ENCODE assay signal across 27 cellular contexts in the genomic region with DNA sequence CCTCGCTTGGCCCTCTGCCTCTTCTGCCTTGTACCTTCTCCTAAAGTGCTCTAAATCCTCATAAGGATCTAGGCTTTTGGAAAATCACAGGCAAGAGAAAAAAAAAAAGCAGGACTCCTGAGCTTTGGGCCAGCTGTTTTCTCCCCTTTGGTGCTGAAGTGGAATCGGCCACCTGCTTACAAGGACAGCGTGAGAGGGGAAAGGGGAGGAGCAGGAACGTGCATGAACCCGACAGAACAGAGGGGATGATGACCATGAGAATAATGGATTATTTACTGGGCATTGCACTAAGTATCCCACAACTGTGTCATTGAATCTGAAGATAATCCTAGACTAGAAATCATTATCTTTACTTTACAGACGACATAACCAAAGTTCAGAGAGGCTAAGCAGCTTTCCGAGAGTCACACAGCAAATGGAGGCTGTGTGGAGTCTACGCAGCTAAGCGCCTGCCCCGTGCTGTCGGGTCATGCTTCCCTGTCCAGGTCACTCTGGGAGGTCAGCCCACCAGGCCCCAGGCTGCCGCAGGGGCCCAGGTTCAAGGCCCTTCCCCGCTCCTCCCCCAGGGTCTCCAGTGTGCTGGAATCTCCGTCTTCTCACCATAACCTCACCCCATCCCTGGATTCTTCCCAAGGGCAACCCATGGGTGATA.
DNase-seq lines count a peak whose midpoint lies in the region; ATAC-seq, FAIRE-seq and TF ChIP-seq lines count a peak whose summit lies in the region.
"Had no signal": no experiment of that assay in that cellular context is flagged by ENCODE, and none has a peak within 500 bp of the region (broad histone marks: within the 10 kb centered on the region; RNA-seq: fewer than 3 reads in every experiment).

No MANE protein-coding gene starts in this region.

- CTCF ChIA-PET in H1 (lab: Charles Lee; ENCODE audit: partially characterized antibody): interaction anchor here (0.9 to 1.7 kb wide), 4 partner anchors 8 to 168 kb away, joined by 3 to 8 read pairs (median 4); no protein-coding TSS in a partner anchor

- no peak overlapping the region for H2BK20ac ChIP-seq in H1 (ENCODE audit: low read length)

- H3K14ac ChIP-seq in H1 (ENCODE audit: insufficient read length): no peak overlapping the region

- H3K79me1 ChIP-seq in H1 (ENCODE audit: low read depth, low read length): peaks cover 4% of the 10 kb centered on the region

- H3K79me2 ChIP-seq in H1 (ENCODE audit: control insufficient read depth in 1 of 2, insufficient read depth in 2 of 2, low read length in 2 of 2) (no peaks in the 10 kb centered on the region), neural progenitor cell (ENCODE audit: low read depth) (no peaks in the 10 kb centered on the region)

- no peak overlapping the region for H2BK12ac ChIP-seq in H1 (ENCODE audit: low read depth, low read length)

- FAIRE-seq in H1 (lab: Jason Lieb, UNC): no peak
- FAIRE-seq: RCC 7860, small intestine had no signal

- no peaks in the 10 kb centered on the region for H3K27me3 Mint-ChIP-seq in neural progenitor cell (ENCODE audit: insufficient read depth, low read depth)
- H3K27me3 Mint-ChIP-seq: activated B cell treated with CpG ODN at 0.5 μM for 24 hours; central memory CD8-positive, alpha-beta T cell had no signal

- no peak overlapping the region for H3K23ac ChIP-seq in H1 (ENCODE audit: insufficient read length)

- no peaks in the 10 kb centered on the region for H3K36me3 Mint-ChIP-seq in neural progenitor cell
- H3K36me3 Mint-ChIP-seq: stimulated activated naive B cell treated with anti-CD40 and anti-IgM and Interleukin-4, amounts not matched to agents 10 μg/mL and 1 μg/mL and 100 μg/mL, for 72 hours had no signal

- no peak overlapping the region for H2AK5ac ChIP-seq in H1 (ENCODE audit: low read depth, low read length)

- no peak overlapping the region for H3K56ac ChIP-seq in H1 (replicated peaks; ENCODE audit: insufficient read length, low read depth, low read length)

- H3K27me3 ChIP-seq in right cardiac atrium (ENCODE audit: control insufficient read depth, insufficient read depth): no peaks in the 10 kb centered on the region
- no peaks in the 10 kb centered on the region for H3K27me3 ChIP-seq in H1 (replicated peaks in 1 of 4; ENCODE audit: control insufficient read depth in 3 of 4, extremely low read depth in 1 of 4, insufficient read depth in 3 of 4, low read length in 3 of 4)
- no peaks in the 10 kb centered on the region for H3K27me3 ChIP-seq in neural progenitor cell
- H3K27me3 ChIP-seq: ovary, SJSA1, suprapubic skin had no signal

- H3K4me3 Mint-ChIP-seq in neural progenitor cell: no peak overlapping the region
- H3K4me3 Mint-ChIP-seq: activated B cell treated with CpG ODN at 0.5 μM for 24 hours; activated T-cell treated with anti-CD3 and anti-CD28 coated beads, Interleukin-2, amount 50 U/mL, for 24 hours; CD8-positive, alpha-beta memory T cell; central memory CD8-positive, alpha-beta T cell; dendritic cell treated with granulocyte-macrophage colony-stimulating factor and Interleukin-4, amounts not matched to agents 40 ng/mL and 50 ng/mL, for 4 days; nephron progenitor cell; stimulated activated naive B cell treated with anti-CD40 and anti-IgM and Interleukin-4, amounts not matched to agents 10 μg/mL and 1 μg/mL and 100 μg/mL, for 72 hours had no signal

- H4K91ac ChIP-seq in H1 (replicated peaks; ENCODE audit: insufficient read length, low read length): no peak overlapping the region

- no peak for TF ChIP-seq RAD21 in H1 (IDR thresholded peaks at IDR 0.05 in 1 of 2, conservative IDR thresholded peaks at IDR 0.05 in 1 of 2; ENCODE audit: low read depth in 2 of 2, low read length in 2 of 2)

- peak overlapping the region; percentile 47 for H3K27ac Mint-ChIP-seq in neural progenitor cell
- H3K27ac Mint-ChIP-seq: activated B cell treated with CpG ODN at 0.5 μM for 24 hours; activated T-cell treated with anti-CD3 and anti-CD28 coated beads, Interleukin-2, amount 50 U/mL, for 24 hours; CD8-positive, alpha-beta memory T cell; dendritic cell treated with granulocyte-macrophage colony-stimulating factor and Interleukin-4, amounts not matched to agents 40 ng/mL and 50 ng/mL, for 4 days; nephron progenitor cell; stimulated activated naive B cell treated with anti-CD40 and anti-IgM and Interleukin-4, amounts not matched to agents 10 μg/mL and 1 μg/mL and 100 μg/mL, for 72 hours had no signal

- no peaks in the 10 kb centered on the region for H3K4me1 ChIP-seq in right cardiac atrium (ENCODE audit: control insufficient read depth, insufficient read depth, low read length)
- peaks cover 0 to 9% (median 5%) of the 10 kb centered on the region in 4 experiments; a peak in 4 of 7 replicates for H3K4me1 ChIP-seq in H1 (replicated peaks in 1 of 4; ENCODE audit: control insufficient read depth in 3 of 4, insufficient read depth in 4 of 4, low read length in 3 of 4)
- peaks cover 10% of the 10 kb centered on the region for H3K4me1 ChIP-seq in neural progenitor cell

- H3K9me3 ChIP-seq in right cardiac atrium (ENCODE audit: control insufficient read depth, low read length): no peaks in the 10 kb centered on the region
- H3K9me3 ChIP-seq in H1 (ENCODE audit: insufficient read depth in 2 of 2, low read depth in 1 of 2, low read length in 1 of 2): no peaks in the 10 kb centered on the region
- no peaks in the 10 kb centered on the region for H3K9me3 ChIP-seq in neural progenitor cell (ENCODE audit: low read depth)
- H3K9me3 ChIP-seq: lower lobe of right lung, mucosa of descending colon, ovary, SJSA1, suprapubic skin had no signal

- TF ChIP-seq POLR2A in H1 (IDR thresholded peaks at IDR 0.05; ENCODE audit: control extremely low read depth in 1 of 2, low read depth in 2 of 2, low read length in 2 of 2): no peak

- H3K27ac ChIP-seq in right cardiac atrium (ENCODE audit: low read length) (no peak overlapping the region), H1 (ENCODE audit: low read depth, low read length) (no peak overlapping the region), neural progenitor cell (no peak overlapping the region)
- H3K27ac ChIP-seq: lower lobe of right lung, SJSA1, suprapubic skin had no signal

- H3K4ac ChIP-seq in H1 (replicated peaks; ENCODE audit: insufficient read length, low read depth, low read length): no peak overlapping the region

- peaks cover 11% of the 10 kb centered on the region; the same call in 1 of the 2 replicates for H3K23me2 ChIP-seq in H1 (ENCODE audit: low read depth, low read length)

- peaks cover 5% of the 10 kb centered on the region for H3F3A ChIP-seq in neural progenitor cell (ENCODE audit: low read depth)

- ATAC-seq in left cardiac atrium (no peak), right cardiac atrium (no peak), HG02678 (IDR thresholded peaks at IDR 0.05; ENCODE audit: unreplicated experiment) (no peak), HG03139 (IDR thresholded peaks at IDR 0.05; ENCODE audit: unreplicated experiment) (no peak)
- ATAC-seq: lower lobe of right lung; mucosa of descending colon; stimulated activated naive B cell treated with anti-CD40 and anti-IgM and Interleukin-4, amounts not matched to agents 10 μg/mL and 1 μg/mL and 100 μg/mL, for 72 hours had no signal

- no peak overlapping the region for H4K5ac ChIP-seq in H1 (ENCODE audit: insufficient read length, low read depth, low read length)

- H2BK120ac ChIP-seq in H1 (replicated peaks; ENCODE audit: low read depth, low read length): no peak overlapping the region

- H2BK5ac ChIP-seq in H1 (ENCODE audit: low read depth, low read length): no peak overlapping the region

- TF ChIP-seq CTCF in H1 (IDR thresholded peaks at IDR 0.05; ENCODE audit: control extremely low read depth in 1 of 3, insufficient read depth in 1 of 3, low read depth in 1 of 3, low read length in 3 of 3) (no peak), neural progenitor cell (IDR thresholded peaks at IDR 0.05) (no peak)

- H4K20me1 ChIP-seq in H1 (replicated peaks in 1 of 2; ENCODE audit: control insufficient read depth in 1 of 2, insufficient read depth in 2 of 2, low read length in 2 of 2) (peaks cover 0 to 7% of the 10 kb centered on the region in 2 experiments), neural progenitor cell (ENCODE audit: low read depth) (no peaks in the 10 kb centered on the region)

- no peak overlapping the region for H3K18ac ChIP-seq in H1 (ENCODE audit: extremely low read depth, low read length)

- no peak for TF ChIP-seq EP300 in H1 (IDR thresholded peaks at IDR 0.05; ENCODE audit: borderline replicate concordance in 1 of 2, low read depth in 2 of 2, low read length in 2 of 2)

- no peak overlapping the region for H4K8ac ChIP-seq in H1 (ENCODE audit: extremely low read depth, insufficient read depth, low read length)

- no peak overlapping the region for H2BK15ac ChIP-seq in H1 (ENCODE audit: low read length)

- intact Hi-C loops in left cardiac atrium (cut with DNase I) (no loop called here), right cardiac atrium (cut with DNase I) (loop anchor here in 1 of 4 donors (5.0 kb wide), 1 partner anchor 145 kb away; no protein-coding TSS in a partner anchor)

- POLR2A ChIA-PET in H1 (lab: Charles Lee; ENCODE audit: partially characterized antibody): interaction anchor here (0.6 to 2.2 kb wide), 5 partner anchors 21 to 456 kb away, joined by 4 to 8 read pairs (median 4); no protein-coding TSS in a partner anchor

- DNase-seq in left cardiac atrium (peak; percentile 7), right cardiac atrium (no peak), H1 (ENCODE audit: low read depth in 1 of 2, low spot score in 2 of 2) (no peak), neural progenitor cell (ENCODE audit: low spot score) (no peak), NCI-H1092 (lab: John Stamatoyannopoulos, UW) (no peak)
- DNase-seq: activated B cell treated with CpG ODN at 0.5 μM for 24 hours; activated CD4-positive, alpha-beta T cell treated with anti-CD3 and anti-CD28 coated beads, Interleukin-2, amount 50 U/mL, for 1 hour; activated T-cell treated with anti-CD3 and anti-CD28 coated beads, Interleukin-2, amount 50 U/mL, for 24 hours; erythroblast; lower lobe of right lung; NCI-H1436 treated with DMSO at 0.1 percent for 48 hours; NCI-H345; NCI-H748 treated with DMSO at 0.1 percent for 48 hours; nephron progenitor cell; small intestine; stimulated activated naive B cell treated with anti-CD40 and anti-IgM and Interleukin-4, amounts not matched to agents 10 μg/mL and 1 μg/mL and 100 μg/mL, for 72 hours; T1000 had no signal

- no peaks in the 10 kb centered on the region; a peak in 2 of 8 replicates for H3K36me3 ChIP-seq in H1 (ENCODE audit: control insufficient read depth in 2 of 4, insufficient read depth in 4 of 4, low read length in 3 of 4)
- H3K36me3 ChIP-seq in neural progenitor cell: no peaks in the 10 kb centered on the region
- H3K36me3 ChIP-seq: lower lobe of right lung, ovary, SJSA1, suprapubic skin had no signal

- no peak overlapping the region; a peak in 1 of 7 replicates for H3K9ac ChIP-seq in H1 (replicated peaks in 1 of 4; ENCODE audit: extremely low read depth in 1 of 4, low read depth in 3 of 4, low read length in 3 of 4)
- no peak overlapping the region for H3K9ac ChIP-seq in neural progenitor cell

- H3K4me3 ChIP-seq in right cardiac atrium (ENCODE audit: low read length): no peak overlapping the region
- H3K4me3 ChIP-seq in H1 (ENCODE audit: extremely low read depth in 1 of 4, insufficient read depth in 2 of 4, low read depth in 3 of 4, low read length in 4 of 4): no peak overlapping the region
- H3K4me3 ChIP-seq in neural progenitor cell: no peak overlapping the region
- H3K4me3 ChIP-seq: lower lobe of right lung, mucosa of descending colon, ovary, SJSA1, suprapubic skin had no signal

- H3K9me3 Mint-ChIP-seq in neural progenitor cell: no peaks in the 10 kb centered on the region
- H3K9me3 Mint-ChIP-seq: activated B cell treated with CpG ODN at 0.5 μM for 24 hours; activated T-cell treated with anti-CD3 and anti-CD28 coated beads, Interleukin-2, amount 50 U/mL, for 24 hours; CD8-positive, alpha-beta memory T cell; central memory CD8-positive, alpha-beta T cell; dendritic cell treated with granulocyte-macrophage colony-stimulating factor and Interleukin-4, amounts not matched to agents 40 ng/mL and 50 ng/mL, for 4 days; nephron progenitor cell; stimulated activated naive B cell treated with anti-CD40 and anti-IgM and Interleukin-4, amounts not matched to agents 10 μg/mL and 1 μg/mL and 100 μg/mL, for 72 hours had no signal

- H3K4me2 ChIP-seq in H1 (ENCODE audit: insufficient read depth in 1 of 2, low read depth in 2 of 2, low read length in 2 of 2): no peak overlapping the region
- no peak overlapping the region for H3K4me2 ChIP-seq in neural progenitor cell

- H3K4me1 Mint-ChIP-seq in neural progenitor cell: peaks cover 18% of the 10 kb centered on the region
- H3K4me1 Mint-ChIP-seq: CD8-positive, alpha-beta memory T cell; central memory CD8-positive, alpha-beta T cell had no signal

- 82% methylated on average over 14 of the region's 14 CpGs for WGBS in right cardiac atrium
- WGBS in H1 (ENCODE audit: extremely low coverage in 1 of 2, insufficient coverage in 1 of 2, insufficient read length in 1 of 2, insufficient replicate concordance in 2 of 2, low coverage in 1 of 2, low lambda C conversion rate in 2 of 2, missing lambda C conversion rate in 1 of 2), 2 experiments: 89% methylated on average over 13 of the region's 14 CpGs; no CpG with 5 or more reads in 1 of the 2 experiments

- H2AFZ ChIP-seq in H1 (ENCODE audit: low read length) (no peak overlapping the region), neural progenitor cell (replicated peaks) (no peak overlapping the region)
